In genomic region chr7:142869434-142869833, GRCh38 we compare ENCODE assay signal across 9 cellular contexts. TPM values are rescaled to one million over a fixed set of nuclear protein-coding genes. Genes with fewer than 3 reads are reported as not detected.
"Had no signal": no experiment of that assay in that cellular context is flagged by ENCODE, and none has a peak within 500 bp of the region (broad histone marks: within the 10 kb centered on the region; RNA-seq: fewer than 3 reads in every experiment).

No MANE protein-coding gene starts in this region.

- H3K36me3 ChIP-seq: HAP-1 had no signal

- H3K9me3 ChIP-seq: HAP-1 had no signal

- H3K4me3 ChIP-seq: GM23248, HAP-1 had no signal

- H3K4me1 ChIP-seq: HAP-1 had no signal

- H3K27ac ChIP-seq: GM23248 had no signal

- DNase-seq: GM23248, GOT3, H7, IMR-90, KBM-7 had no signal

- ATAC-seq: HCT116 had no signal

- FAIRE-seq: HTR-8/SVneo had no signal

RNA-seq across cellular contexts. Expression of gene TRPV6, which starts 16.1 kb away (rescaled TPM):
- total RNA-seq: GM23248, H4, IMR-90 had no signal
